ENCODE assay signal across 1 cellular context in genomic region chr1:30727013-30727684, GRCh38.
TF ChIP-seq lines count a peak whose summit lies in the region.

No MANE protein-coding gene starts in this region.

TF ChIP-seq in WTC11, 78 proteins besides CTCF, POLR2A, EP300 and RAD21:
- TF ChIP-seq, protein P1, sequence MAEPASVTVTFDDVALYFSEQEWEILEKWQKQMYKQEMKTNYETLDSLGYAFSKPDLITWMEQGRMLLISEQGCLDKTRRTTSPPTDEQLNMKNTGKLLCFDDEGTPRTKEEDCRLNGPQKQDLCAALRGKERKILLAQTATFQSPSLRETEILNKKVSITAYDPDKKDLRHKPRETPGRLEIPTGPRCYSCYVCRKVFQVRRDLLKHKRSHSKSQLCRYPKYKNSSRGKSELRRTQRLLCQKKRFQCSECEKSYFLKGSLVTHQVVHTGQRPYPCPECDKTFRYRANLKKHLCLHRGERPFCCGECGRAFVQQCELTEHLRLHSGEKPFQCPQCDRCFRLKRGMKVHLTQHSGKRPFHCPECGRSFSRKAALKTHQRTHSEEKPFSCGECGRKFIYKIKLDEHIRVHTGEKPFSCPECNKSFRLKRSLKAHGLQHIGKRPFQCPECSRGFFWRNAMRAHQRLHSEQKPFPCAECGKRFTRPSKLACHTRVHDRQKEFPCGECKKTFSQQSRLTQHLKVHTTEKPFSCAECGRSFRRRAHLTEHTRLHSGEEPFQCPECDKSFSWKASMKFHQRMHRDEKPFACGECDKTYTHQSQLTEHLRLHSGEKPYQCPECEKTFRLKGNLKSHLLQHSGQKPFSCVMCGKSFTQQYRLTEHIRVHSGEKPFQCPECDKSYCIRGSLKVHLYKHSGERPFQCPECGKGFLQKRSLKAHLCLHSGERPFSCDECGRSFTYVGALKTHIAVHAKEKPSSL (CRISPR knock-in tag; conservative IDR thresholded peaks at IDR 0.05), result no peak
- TF ChIP-seq SMAD3 (CRISPR knock-in tag; IDR thresholded peaks at IDR 0.05; ENCODE audit: borderline replicate concordance) (no peak), MXD4 (CRISPR knock-in tag; IDR thresholded peaks at IDR 0.05; ENCODE audit: borderline replicate concordance) (no peak), ZNF671 (CRISPR knock-in tag; IDR thresholded peaks at IDR 0.05) (no peak), JAZF1 (CRISPR knock-in tag; IDR thresholded peaks at IDR 0.05) (no peak), GRHL2 (CRISPR knock-in tag; IDR thresholded peaks at IDR 0.05; ENCODE audit: insufficient replicate concordance, severe bottlenecking) (no peak), AFF4 (CRISPR knock-in tag; IDR thresholded peaks at IDR 0.05; ENCODE audit: borderline replicate concordance) (no peak), ELF4 (CRISPR knock-in tag; IDR thresholded peaks at IDR 0.05; ENCODE audit: low read depth) (no peak), ZBTB21 (CRISPR knock-in tag; IDR thresholded peaks at IDR 0.05; ENCODE audit: borderline replicate concordance) (no peak), NFATC4 (CRISPR knock-in tag; IDR thresholded peaks at IDR 0.05) (no peak), CREB1 (CRISPR knock-in tag; IDR thresholded peaks at IDR 0.05) (no peak), SOX15 (CRISPR knock-in tag; IDR thresholded peaks at IDR 0.05) (no peak), TCF7 (CRISPR knock-in tag; IDR thresholded peaks at IDR 0.05; ENCODE audit: low read depth) (no peak), FOXJ3 (CRISPR knock-in tag; IDR thresholded peaks at IDR 0.05; ENCODE audit: borderline replicate concordance) (no peak), TEAD1 (CRISPR knock-in tag; IDR thresholded peaks at IDR 0.05) (no peak)
- TF ChIP-seq, protein P2, sequence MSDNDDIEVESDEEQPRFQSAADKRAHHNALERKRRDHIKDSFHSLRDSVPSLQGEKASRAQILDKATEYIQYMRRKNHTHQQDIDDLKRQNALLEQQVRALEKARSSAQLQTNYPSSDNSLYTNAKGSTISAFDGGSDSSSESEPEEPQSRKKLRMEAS (CRISPR knock-in tag; IDR thresholded peaks at IDR 0.05), result no peak
- TF ChIP-seq, protein P3, sequence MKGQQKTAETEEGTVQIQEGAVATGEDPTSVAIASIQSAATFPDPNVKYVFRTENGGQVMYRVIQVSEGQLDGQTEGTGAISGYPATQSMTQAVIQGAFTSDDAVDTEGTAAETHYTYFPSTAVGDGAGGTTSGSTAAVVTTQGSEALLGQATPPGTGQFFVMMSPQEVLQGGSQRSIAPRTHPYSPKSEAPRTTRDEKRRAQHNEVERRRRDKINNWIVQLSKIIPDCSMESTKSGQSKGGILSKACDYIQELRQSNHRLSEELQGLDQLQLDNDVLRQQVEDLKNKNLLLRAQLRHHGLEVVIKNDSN (CRISPR knock-in tag; IDR thresholded peaks at IDR 0.05), result no peak
- TF ChIP-seq, protein P4, sequence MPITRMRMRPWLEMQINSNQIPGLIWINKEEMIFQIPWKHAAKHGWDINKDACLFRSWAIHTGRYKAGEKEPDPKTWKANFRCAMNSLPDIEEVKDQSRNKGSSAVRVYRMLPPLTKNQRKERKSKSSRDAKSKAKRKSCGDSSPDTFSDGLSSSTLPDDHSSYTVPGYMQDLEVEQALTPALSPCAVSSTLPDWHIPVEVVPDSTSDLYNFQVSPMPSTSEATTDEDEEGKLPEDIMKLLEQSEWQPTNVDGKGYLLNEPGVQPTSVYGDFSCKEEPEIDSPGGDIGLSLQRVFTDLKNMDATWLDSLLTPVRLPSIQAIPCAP (CRISPR knock-in tag; IDR thresholded peaks at IDR 0.05), result no peak
TF ChIP-seq in WTC11: peak in this region for 0.
